8 cellular contexts compared by ENCODE assay signal in genomic region chrX:20266810-20267598, GRCh38. TPM values are rescaled to one million over a fixed set of nuclear protein-coding genes. Genes with fewer than 3 reads are reported as not detected.
DNase-seq lines count a peak whose midpoint lies in the region; ATAC-seq, FAIRE-seq and TF ChIP-seq lines count a peak whose summit lies in the region.

Gene RPS6KA3, minus strand, starts transcription at chrX:20266909. Its CDS starts 277 bp downstream, at chrX:20266632.

- H3K4me3 ChIP-seq in HUES64 (ENCODE audit: low read length), result peak within 1 kb of the TSS; percentile 81
- H3K4me3 ChIP-seq in OCI-LY1 (ENCODE audit: low read depth, low read length, poor library complexity, severe bottlenecking), result peak within 1 kb of the TSS; percentile 97
- peak within 1 kb of the TSS; percentile 69 to 81 (median 73) for H3K4me3 ChIP-seq in endothelial cell of umbilical vein (replicated peaks in 1 of 3; ENCODE audit: insufficient read depth in 1 of 3, low read depth in 1 of 3, low read length in 3 of 3)

- H3K9me1 ChIP-seq in endothelial cell of umbilical vein (replicated peaks; ENCODE audit: control insufficient read depth, extremely low read depth, insufficient read depth, low read length), result no peaks in the 10 kb centered on the region

- POLR2A ChIA-PET in endothelial cell of umbilical vein (lab: Charles Lee), result interaction anchor here (0.6 kb wide), 1 partner anchor 70 kb away, joined by 5 read pairs; no protein-coding TSS in a partner anchor

- intact Hi-C loops in Calu3 (cut with micrococcal nuclease; ENCODE audit: unreplicated experiment) (loop anchor here (5.0 kb wide), 1 partner anchor 245 kb away; no protein-coding TSS in a partner anchor), endothelial cell of umbilical vein (cut with micrococcal nuclease) (loop anchor here (1.0 to 5.0 kb wide), 4 partner anchors 49 to 250 kb away; partner anchors contain the start of gene EIF1AX)

- WGBS in HUES64, result under 1% methylated on average over 75 of the region's 77 CpGs

- H4K20me1 ChIP-seq in OCI-LY1 (ENCODE audit: insufficient read depth, low read length) (no peaks in the 10 kb centered on the region), endothelial cell of umbilical vein (replicated peaks; ENCODE audit: control insufficient read depth, extremely low read depth, insufficient read depth, low read length) (no peaks in the 10 kb centered on the region)

- H3K9ac ChIP-seq in HUES64 (ENCODE audit: low read depth, low read length) (peak within 1 kb of the TSS; percentile 67), OCI-LY1 (ENCODE audit: low read length) (peak within 1 kb of the TSS; percentile 93), endothelial cell of umbilical vein (replicated peaks; ENCODE audit: extremely low read depth, insufficient read depth, low read length) (peak within 1 kb of the TSS; percentile 76)

- H3K36me3 ChIP-seq in HUES64 (ENCODE audit: insufficient read depth, low read length) (no peaks in the 10 kb centered on the region), OCI-LY1 (ENCODE audit: insufficient read depth, low read length) (0 out of 2 replicates have a peak, but pooled peaks cover under 1% of the 10 kb centered on the region), endothelial cell of umbilical vein (ENCODE audit: control insufficient read depth in 2 of 2, extremely low read depth in 1 of 2, insufficient read depth in 2 of 2, low read length in 2 of 2) (no peaks in the 10 kb centered on the region)

- peak within 1 kb of the TSS; percentile 58; the same call in 1 of the 2 replicates for H3K27ac ChIP-seq in HUES64 (ENCODE audit: low read depth, low read length)
- H3K27ac ChIP-seq in OCI-LY1 (ENCODE audit: low read depth, low read length, poor library complexity, severe bottlenecking), result peak within 1 kb of the TSS; percentile 15
- H3K27ac ChIP-seq in endothelial cell of umbilical vein (ENCODE audit: insufficient read depth, low read depth, low read length), result peak within 1 kb of the TSS; percentile 75

- H3K4me3 Mint-ChIP-seq in Calu3 (ENCODE audit: low read depth, unreplicated experiment), result peak within 1 kb of the TSS; percentile 96

- BruUV-seq in Calu3 (replicated peaks; lab: Mats Ljungman, UMichigan) (no TSS peak), endothelial cell of umbilical vein (replicated peaks; lab: Mats Ljungman, UMichigan) (no TSS peak)

- peaks cover 28% of the 10 kb centered on the region for H3K36me3 Mint-ChIP-seq in Calu3 (ENCODE audit: insufficient read depth, unreplicated experiment)

- peak; percentile 79 for ATAC-seq in GM21390 (IDR thresholded peaks at IDR 0.05; ENCODE audit: unreplicated experiment)

- no peaks in the 10 kb centered on the region for H3F3A ChIP-seq in OCI-LY1 (ENCODE audit: insufficient read depth, low read length)

- FAIRE-seq in endothelial cell of umbilical vein (lab: Jason Lieb, UNC), result peak; percentile 74

- no peaks in the 10 kb centered on the region for H3K9me3 Mint-ChIP-seq in Calu3 (ENCODE audit: low read depth, unreplicated experiment)

- H3K27me3 ChIP-seq in HUES64 (ENCODE audit: insufficient read depth, low read length) (peaks cover 34% of the 10 kb centered on the region), OCI-LY1 (ENCODE audit: insufficient read depth, low read length) (no peaks in the 10 kb centered on the region), endothelial cell of umbilical vein (ENCODE audit: control insufficient read depth in 2 of 2, insufficient read depth in 2 of 2, low read length in 2 of 2) (no peaks in the 10 kb centered on the region)

- no peaks in the 10 kb centered on the region for H3K27me3 Mint-ChIP-seq in Calu3 (ENCODE audit: unreplicated experiment)

- H3K9me2 ChIP-seq in OCI-LY1 (ENCODE audit: low read depth, low read length), result no peaks in the 10 kb centered on the region

- dilution Hi-C loops in endothelial cell of umbilical vein (cut with MboI; ENCODE audit: extremely low pct_ligation_motif_present, low sequenced_read_pairs), result no loop called here

- peak; percentile 92 for DNase-seq in Calu3
- DNase-seq in activated CD8-positive, alpha-beta memory T cell treated with anti-CD3 and anti-CD28 coated beads, Interleukin-2, amount 50 U/mL, for 48 hours, result peak; percentile 92
- peak; percentile 83 for DNase-seq in endothelial cell of umbilical vein (ENCODE audit: low read depth, low spot score)
- DNase-seq in middle frontal gyrus (ENCODE audit: extremely low spot score, low spot score), result peak; percentile 37
- DNase-seq in stimulated activated CD8-positive, alpha-beta memory T cell treated with anti-CD3 and anti-CD28 coated beads, Interleukin-2, amount 100 ng/mL, for 1 hour (ENCODE audit: low read depth in 2 of 2), result peak; percentile 79 to 83

- peaks cover 30% of the 10 kb centered on the region for H3K79me2 ChIP-seq in OCI-LY1 (ENCODE audit: insufficient read depth, low read length)
- H3K79me2 ChIP-seq in endothelial cell of umbilical vein (ENCODE audit: control insufficient read depth, insufficient read depth, low read length), result peaks cover 32% of the 10 kb centered on the region

- peaks cover 22% of the 10 kb centered on the region for H3K4me1 Mint-ChIP-seq in Calu3 (ENCODE audit: low read depth, unreplicated experiment)

- peak within 1 kb of the TSS; percentile 87 for H3K27ac Mint-ChIP-seq in Calu3 (ENCODE audit: unreplicated experiment)

- no peak for TF ChIP-seq POLR2A in endothelial cell of umbilical vein (IDR thresholded peaks at IDR 0.05; ENCODE audit: low read depth, low read length)

- no peak for TF ChIP-seq CTCF in Calu3 (IDR thresholded peaks at IDR 0.05; ENCODE audit: unreplicated experiment)
- no peak for TF ChIP-seq CTCF in OCI-LY1 (IDR thresholded peaks at IDR 0.05; ENCODE audit: low read length)
- no peak for TF ChIP-seq CTCF in endothelial cell of umbilical vein (IDR thresholded peaks at IDR 0.05; ENCODE audit: extremely low read depth in 1 of 2, insufficient read depth in 1 of 2, low read depth in 1 of 2, low read length in 2 of 2)

- H3K9me3 ChIP-seq in HUES64 (ENCODE audit: insufficient read depth, low read depth, low read length), result no peaks in the 10 kb centered on the region
- no peaks in the 10 kb centered on the region for H3K9me3 ChIP-seq in OCI-LY1 (ENCODE audit: low read length)
- H3K9me3 ChIP-seq in endothelial cell of umbilical vein (replicated peaks; ENCODE audit: control insufficient read depth, insufficient read depth, low read length), result no peaks in the 10 kb centered on the region

- H3K4me2 ChIP-seq in OCI-LY1 (ENCODE audit: low read length) (peak within 1 kb of the TSS; percentile 91), endothelial cell of umbilical vein (ENCODE audit: insufficient read depth, low read length) (peak within 1 kb of the TSS; percentile 94)

- CTCF ChIA-PET in Calu3 (lab: Charles Lee), result no interaction called here
- CTCF ChIA-PET in endothelial cell of umbilical vein (lab: Charles Lee), result no interaction called here

- peak within 1 kb of the TSS; percentile 87; the same call in 1 of the 2 replicates for H2AFZ ChIP-seq in OCI-LY1 (ENCODE audit: low read length)
- H2AFZ ChIP-seq in endothelial cell of umbilical vein (ENCODE audit: low read depth, low read length), result peak within 1 kb of the TSS; percentile 91

- H3K4me1 ChIP-seq in HUES64 (ENCODE audit: insufficient read depth, low read length) (0 out of 2 replicates have a peak, but pooled peaks cover 6% of the 10 kb centered on the region), OCI-LY1 (ENCODE audit: insufficient read depth, low read length, severe bottlenecking) (peaks cover 32% of the 10 kb centered on the region), endothelial cell of umbilical vein (ENCODE audit: control insufficient read depth, extremely low read depth, insufficient read depth, low read length) (peaks cover 23% of the 10 kb centered on the region)

TF ChIP-seq in endothelial cell of umbilical vein, 7 proteins besides CTCF, POLR2A, EP300 and RAD21:
- TF ChIP-seq EZH2 (IDR thresholded peaks at IDR 0.05; ENCODE audit: borderline replicate concordance, low read depth, low read length, severe bottlenecking), result no peak
- no peak for TF ChIP-seq POLR2AphosphoS5 (IDR thresholded peaks at IDR 0.05; ENCODE audit: insufficient read depth, low read depth, low read length)
- no peak for TF ChIP-seq MAX (IDR thresholded peaks at IDR 0.05; ENCODE audit: insufficient read depth, insufficient read length)

RNA-seq across cellular contexts. Expression of gene RPS6KA3, which starts in this region (rescaled TPM):
- 63.4 and 65.1 TPM in 2 replicates for total RNA-seq in Calu3 (2022)
- 9.6 TPM for polyA plus RNA-seq in HUES64 (2013, experiment 1 of 2)
- polyA plus RNA-seq in HUES64 (2013, experiment 2 of 2), result 12.0 TPM
- 61.6 and 63.6 TPM in 2 replicates for total RNA-seq in endothelial cell of umbilical vein
- 24.4 and 27.7 TPM in 2 replicates for polyA plus RNA-seq in endothelial cell of umbilical vein
- 31.2 and 35.5 TPM in 2 replicates for polyA plus RNA-seq in endothelial cell of umbilical vein (2011; cell fraction: cytosol; rRNA removed)
- 32.1 and 40.2 TPM in 2 replicates for polyA plus RNA-seq in endothelial cell of umbilical vein (2011; cell fraction: nucleus; rRNA removed)
- polyA plus RNA-seq in endothelial cell of umbilical vein (2012), result 57.6 and 68.6 TPM in 2 replicates
- 90.1 and 96.1 TPM in 2 replicates for polyA minus RNA-seq in endothelial cell of umbilical vein
- polyA minus RNA-seq in endothelial cell of umbilical vein (2011; cell fraction: cytosol; rRNA and poly(A)+ RNA removed), result 51.0 TPM
- polyA minus RNA-seq in endothelial cell of umbilical vein (2011; cell fraction: nucleus; rRNA and poly(A)+ RNA removed), result 30.3 and 38.4 TPM in 2 replicates

Comparison
In these comparisons a context has a peak if more than half of its experiments do, and no peak if none do; other contexts are left out.
1. Peak in every context shown above with its lines: DNase-seq, ATAC-seq, H3K4me3 ChIP-seq and H3K27ac ChIP-seq.
2. DNase-seq: peak in every context shown above with its lines; median percentile 92 in Calu3; 92 in activated CD8-positive, alpha-beta memory T cell treated with anti-CD3 and anti-CD28 coated beads, Interleukin-2, amount 50 U/mL, for 48 hours; 83 in endothelial cell of umbilical vein; 81 in stimulated activated CD8-positive, alpha-beta memory T cell treated with anti-CD3 and anti-CD28 coated beads, Interleukin-2, amount 100 ng/mL, for 1 hour; 37 in middle frontal gyrus.
3. H3K27ac ChIP-seq: peak in every context shown above with its lines; median percentile 75 in endothelial cell of umbilical vein; 58 in HUES64; 15 in OCI-LY1.